Comparison of ENCODE assay signal across 11 cellular contexts in genomic region chr2:190891370-190891769, GRCh38. TPM values are rescaled to one million over a fixed set of nuclear protein-coding genes. Genes with fewer than 3 reads are reported as not detected.
DNase-seq lines count a peak whose midpoint lies in the region; ATAC-seq and TF ChIP-seq lines count a peak whose summit lies in the region.
"Had no signal": no experiment of that assay in that cellular context is flagged by ENCODE, and none has a peak within 500 bp of the region (broad histone marks: within the 10 kb centered on the region; RNA-seq: fewer than 3 reads in every experiment).

No MANE protein-coding gene starts in this region.

- DNase-seq in activated naive CD4-positive, alpha-beta T cell treated with anti-CD3 and anti-CD28 coated beads, Interleukin-2, amount 50 U/mL, for 72 hours (ENCODE audit: low spot score in 2 of 2), result no peak
- DNase-seq in activated naive CD4-positive, alpha-beta T cell treated with anti-CD3 and anti-CD28 coated beads, Interleukin-2, amount 50 U/mL, for 16 hours, result no peak
- peak; percentile 74 for DNase-seq in SKM-1 treated with dmso at 0.1 percent for 144 hours (lab: John Stamatoyannopoulos, UW; ENCODE audit: unreplicated experiment)
- no peak for DNase-seq in thoracic aorta (ENCODE audit: low spot score)
- no peak for DNase-seq in lower leg skin (ENCODE audit: low spot score in 2 of 2)
- DNase-seq in hepatic stellate cell (ENCODE audit: low spot score), result no peak
- DNase-seq in superior temporal gyrus (ENCODE audit: extremely low spot score), result no peak
- DNase-seq: right cardiac atrium had no signal

- H3K4me3 ChIP-seq in thoracic aorta (no peak overlapping the region), lower leg skin (ENCODE audit: low read depth, poor library complexity, severe bottlenecking) (no peak overlapping the region)

- H3K27ac ChIP-seq in thoracic aorta, result peak overlapping the region; percentile 33 to 47
- H3K27ac ChIP-seq: C4-2B had no signal

- no peak for TF ChIP-seq POLR2A in lower leg skin (IDR thresholded peaks at IDR 0.05)

- H3K9me3 ChIP-seq in thoracic aorta, result no peaks in the 10 kb centered on the region

- no peaks in the 10 kb centered on the region for H3K27me3 ChIP-seq in thoracic aorta (replicated peaks; ENCODE audit: insufficient read depth)

- H3K36me3 ChIP-seq in thoracic aorta, result peaks cover 7% of the 10 kb centered on the region

- TF ChIP-seq CTCF in thoracic aorta (IDR thresholded peaks at IDR 0.05) (no peak), lower leg skin (IDR thresholded peaks at IDR 0.05) (no peak)

- no peaks in the 10 kb centered on the region for H3K9me3 Mint-ChIP-seq in activated naive CD4-positive, alpha-beta T cell treated with anti-CD3 and anti-CD28 coated beads, Interleukin-2, amount 50 U/mL, for 72 hours

- no peak for ATAC-seq in activated naive CD4-positive, alpha-beta T cell treated with anti-CD3 and anti-CD28 coated beads, Interleukin-2, amount 50 U/mL, for 72 hours
- peak; percentile 61 for ATAC-seq in HG02885 (IDR thresholded peaks at IDR 0.05; ENCODE audit: poor library complexity, unreplicated experiment)
- ATAC-seq in thoracic aorta (ENCODE audit: insufficient number of reproducible peaks, low FRiP score, low read depth), result no peak
- ATAC-seq: Panc1 had no signal

- intact Hi-C loops in lower leg skin (cut with DNase I; ENCODE audit: low total_unique reads), result no loop called here

- H3K36me3 Mint-ChIP-seq in activated naive CD4-positive, alpha-beta T cell treated with anti-CD3 and anti-CD28 coated beads, Interleukin-2, amount 50 U/mL, for 72 hours, result peaks cover 8 to 31% of the 10 kb centered on the region in 2 donors

- peak overlapping the region; percentile 31 to 65 for H3K27ac Mint-ChIP-seq in activated naive CD4-positive, alpha-beta T cell treated with anti-CD3 and anti-CD28 coated beads, Interleukin-2, amount 50 U/mL, for 72 hours

- H3K4me1 ChIP-seq in thoracic aorta (ENCODE audit: control insufficient read depth in 1 of 2, low read depth in 2 of 2), result peaks cover 65 to 86% of the 10 kb centered on the region in 2 donors

RNA-seq across cellular contexts. Expression of gene GLS, which starts 10.7 kb away (rescaled TPM):
- 100 to 1,000 TPM; 282 to 501 TPM for total RNA-seq in activated naive CD4-positive, alpha-beta T cell treated with anti-CD3 and anti-CD28 coated beads, Interleukin-2, amount 50 U/mL, for 72 hours
- 100 to 1,000 TPM; 415 to 476 TPM for total RNA-seq in thoracic aorta
- 10 to 100 TPM; 55.3 to 86.2 (median 67.6) TPM for total RNA-seq in lower leg skin
